ENCODE assay signal across 1 cellular context in the genomic region with DNA sequence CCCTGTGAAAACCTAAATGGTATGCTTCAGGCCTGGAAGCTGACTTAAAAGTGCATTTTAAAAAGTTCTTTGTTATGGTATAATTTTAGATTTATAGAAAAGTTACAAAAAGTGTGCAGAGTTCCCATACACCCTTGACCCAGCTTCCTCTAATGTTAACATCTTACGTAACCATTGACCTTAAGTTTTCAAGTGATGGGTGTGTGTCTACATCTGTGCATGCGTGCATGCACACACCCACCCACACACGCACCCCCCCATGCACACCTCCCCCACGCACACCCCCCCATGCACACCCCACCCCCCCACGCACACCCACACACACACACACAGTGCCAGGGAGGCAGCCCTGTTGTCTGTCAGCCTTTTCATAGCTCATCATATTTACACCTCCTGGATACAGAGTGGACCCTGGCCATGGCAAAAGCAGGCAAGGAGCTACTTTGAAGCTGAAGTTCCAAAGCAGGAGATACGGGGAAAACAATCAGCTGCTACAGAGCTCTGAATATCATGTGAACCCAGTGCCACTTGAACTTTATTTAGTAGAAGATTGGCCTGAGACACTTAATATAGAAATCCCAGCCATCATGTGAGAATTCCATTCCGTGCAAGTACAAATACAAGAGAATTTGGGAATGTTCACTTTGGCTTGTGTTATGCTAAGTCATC.
TF ChIP-seq lines count a peak whose summit lies in the region.

No MANE protein-coding gene starts in this region.

TF ChIP-seq in HCT116, 20 proteins besides CTCF, POLR2A, EP300 and RAD21:
- TF ChIP-seq SRF (IDR thresholded peaks at IDR 0.05; ENCODE audit: low read depth) (no peak), EZH2phosphoT487 (IDR thresholded peaks at IDR 0.05; ENCODE audit: borderline replicate concordance) (no peak), SIN3A (IDR thresholded peaks at IDR 0.05; ENCODE audit: low read depth) (no peak)
